Comparison of ENCODE assay signal across 9 cellular contexts in the genomic region with DNA sequence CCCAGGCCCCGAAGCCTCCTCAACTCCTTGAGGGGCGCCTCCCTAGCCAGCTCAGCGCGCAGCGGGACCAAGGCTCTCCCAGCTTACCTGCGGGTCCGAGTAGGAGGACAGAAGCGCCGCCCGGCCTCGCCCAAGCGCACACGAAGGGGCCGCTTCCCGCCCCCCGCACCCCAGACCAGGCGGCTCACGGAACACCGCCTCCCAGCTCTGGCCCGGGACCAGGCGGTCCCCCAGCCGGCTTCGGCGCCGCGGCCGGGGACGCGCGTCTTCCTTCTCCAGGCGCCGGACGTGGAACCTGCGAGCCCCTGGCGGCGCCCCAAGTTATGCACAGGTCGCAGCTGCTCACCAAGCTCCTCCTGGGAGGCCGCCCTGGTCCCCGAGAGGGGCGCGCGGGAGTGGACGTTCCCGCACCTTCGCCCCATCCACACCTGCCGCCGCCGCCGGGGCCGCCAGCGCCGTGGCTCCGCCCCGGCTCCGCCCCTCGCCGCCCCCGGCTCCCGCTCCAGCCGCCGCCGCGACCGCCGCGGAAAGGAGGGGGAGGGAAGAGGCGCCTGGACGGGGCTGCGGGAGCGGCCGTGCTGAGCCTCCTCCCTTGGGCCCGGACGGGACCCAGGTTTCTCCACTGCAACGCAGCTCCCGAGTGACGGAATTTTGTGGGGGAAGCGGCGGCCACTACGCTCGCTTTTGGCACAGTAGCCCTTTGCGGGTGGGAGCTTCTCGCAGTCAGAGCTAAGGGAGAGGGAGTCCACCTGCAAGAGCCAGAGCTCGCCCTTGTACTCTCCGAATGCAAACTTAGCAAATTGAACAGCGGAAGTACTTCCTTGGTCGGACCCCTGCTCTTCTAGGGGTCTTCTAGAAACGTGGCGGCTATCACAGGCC.
A peak's percentile ranks its signal among the peaks of the same experiment; 100 is the strongest.
DNase-seq lines count a peak whose midpoint lies in the region; ATAC-seq, FAIRE-seq and TF ChIP-seq lines count a peak whose summit lies in the region.
"Had no signal": no experiment of that assay in that cellular context is flagged by ENCODE, and none has a peak within 500 bp of the region (broad histone marks: within the 10 kb centered on the region; RNA-seq: fewer than 3 reads in every experiment).

No MANE protein-coding gene starts in this region.

- peak; percentile 80 for DNase-seq in AG08395 (ENCODE audit: low spot score)
- DNase-seq in activated CD4-positive, alpha-beta memory T cell treated with anti-CD3 and anti-CD28 coated beads, Interleukin-2, amount 10 ng/mL, durations not matched to agents 7 days and 5 days, result peak; percentile 47
- DNase-seq in H1 (ENCODE audit: low read depth in 1 of 2, low spot score in 2 of 2), result peak in 1 of 2 experiments; percentile 79
- DNase-seq in mesothelial cell of epicardium (ENCODE audit: low spot score in 2 of 2, unreplicated experiment in 2 of 2), result peak; percentile 59 to 80
- no peak for DNase-seq in D721Med (ENCODE audit: insufficient read length, low spot score)

- TF ChIP-seq CTCF in H1 (IDR thresholded peaks at IDR 0.05; ENCODE audit: control extremely low read depth in 1 of 3, insufficient read depth in 1 of 3, low read depth in 1 of 3, low read length in 3 of 3) (peak in 2 of 3 experiments; percentile 18 to 21; a peak in 2 of 4 replicates), mesothelial cell of epicardium (IDR thresholded peaks at IDR 0.05; ENCODE audit: unreplicated experiment) (no peak), D721Med (IDR thresholded peaks at IDR 0.05; ENCODE audit: insufficient read depth, missing control alignments) (no peak)

- no peaks in the 10 kb centered on the region for H3K36me3 ChIP-seq in HUES6 (ENCODE audit: control insufficient read depth, insufficient read depth, low read length)
- no peaks in the 10 kb centered on the region for H3K36me3 ChIP-seq in H1 (ENCODE audit: control insufficient read depth in 2 of 4, insufficient read depth in 4 of 4, low read length in 3 of 4)

- FAIRE-seq in H1 (lab: Jason Lieb, UNC), result no peak
- no peak for FAIRE-seq in D721Med (lab: Jason Lieb, UNC)
- FAIRE-seq: islet of Langerhans had no signal

- H3K27me3 Mint-ChIP-seq in activated CD4-positive, alpha-beta memory T cell treated with anti-CD3 and anti-CD28 coated beads, Interleukin-2, amount 10 ng/mL, durations not matched to agents 7 days and 5 days, result peaks cover 59% of the 10 kb centered on the region
- peaks cover 24% of the 10 kb centered on the region for H3K27me3 Mint-ChIP-seq in mesothelial cell of epicardium (ENCODE audit: low read depth)
- peaks cover 50% of the 10 kb centered on the region for H3K27me3 Mint-ChIP-seq in stimulated activated memory B cell treated with anti-CD40 and anti-IgM and Interleukin-4, amounts not matched to agents 10 μg/mL and 1 μg/mL and 100 μg/mL, for 72 hours

- H3K14ac ChIP-seq in H1 (ENCODE audit: insufficient read length), result no peak overlapping the region

- H3K36me3 Mint-ChIP-seq in activated CD4-positive, alpha-beta memory T cell treated with anti-CD3 and anti-CD28 coated beads, Interleukin-2, amount 10 ng/mL, durations not matched to agents 7 days and 5 days (ENCODE audit: low read depth), result no peaks in the 10 kb centered on the region
- no peaks in the 10 kb centered on the region for H3K36me3 Mint-ChIP-seq in mesothelial cell of epicardium
- H3K36me3 Mint-ChIP-seq in stimulated activated memory B cell treated with anti-CD40 and anti-IgM and Interleukin-4, amounts not matched to agents 10 μg/mL and 1 μg/mL and 100 μg/mL, for 72 hours, result no peaks in the 10 kb centered on the region

- no peak overlapping the region for H2BK15ac ChIP-seq in H1 (ENCODE audit: low read length)

- H3K9me3 Mint-ChIP-seq in activated CD4-positive, alpha-beta memory T cell treated with anti-CD3 and anti-CD28 coated beads, Interleukin-2, amount 10 ng/mL, durations not matched to agents 7 days and 5 days, result no peaks in the 10 kb centered on the region
- no peaks in the 10 kb centered on the region for H3K9me3 Mint-ChIP-seq in mesothelial cell of epicardium
- no peaks in the 10 kb centered on the region for H3K9me3 Mint-ChIP-seq in stimulated activated memory B cell treated with anti-CD40 and anti-IgM and Interleukin-4, amounts not matched to agents 10 μg/mL and 1 μg/mL and 100 μg/mL, for 72 hours

- H3K23ac ChIP-seq in H1 (ENCODE audit: insufficient read length), result no peak overlapping the region

- 3% methylated on average over 21 of the region's 88 CpGs; no CpG with 5 or more reads in 1 of the 2 experiments for WGBS in H1 (ENCODE audit: extremely low coverage in 1 of 2, insufficient coverage in 1 of 2, insufficient read length in 1 of 2, insufficient replicate concordance in 2 of 2, low coverage in 1 of 2, low lambda C conversion rate in 2 of 2, missing lambda C conversion rate in 1 of 2), 2 experiments

- H2AK5ac ChIP-seq in H1 (ENCODE audit: low read depth, low read length), result no peak overlapping the region

- H3K79me1 ChIP-seq in H1 (ENCODE audit: low read depth, low read length), result no peaks in the 10 kb centered on the region

- peak overlapping the region; percentile 52 for H4K5ac ChIP-seq in H1 (ENCODE audit: insufficient read length, low read depth, low read length)

- peaks cover 0 to 17% of the 10 kb centered on the region in 2 experiments; a peak in 2 of 4 replicates for H3K79me2 ChIP-seq in H1 (ENCODE audit: control insufficient read depth in 1 of 2, insufficient read depth in 2 of 2, low read length in 2 of 2)

- H3K23me2 ChIP-seq in H1 (ENCODE audit: low read depth, low read length), result peaks cover 13% of the 10 kb centered on the region

- H3K27ac ChIP-seq in HUES6 (ENCODE audit: low read depth, low read length) (peak overlapping the region; percentile 71; the same call in 1 of the 2 replicates), H1 (ENCODE audit: low read depth, low read length) (no peak overlapping the region)

- H3K18ac ChIP-seq in H1 (ENCODE audit: extremely low read depth, low read length), result peak overlapping the region; percentile 94

- H3K4me3 Mint-ChIP-seq in activated CD4-positive, alpha-beta memory T cell treated with anti-CD3 and anti-CD28 coated beads, Interleukin-2, amount 10 ng/mL, durations not matched to agents 7 days and 5 days, result peak overlapping the region; percentile 83
- peak overlapping the region; percentile 96 for H3K4me3 Mint-ChIP-seq in mesothelial cell of epicardium
- H3K4me3 Mint-ChIP-seq in stimulated activated memory B cell treated with anti-CD40 and anti-IgM and Interleukin-4, amounts not matched to agents 10 μg/mL and 1 μg/mL and 100 μg/mL, for 72 hours, result peak overlapping the region; percentile 73

- CTCF ChIA-PET in activated CD4-positive, alpha-beta memory T cell treated with anti-CD3 and anti-CD28 coated beads, Interleukin-2, amount 10 ng/mL, durations not matched to agents 7 days and 5 days (lab: Charles Lee), result interaction anchor here (0.7 to 1.7 kb wide), 14 partner anchors 9 to 307 kb away, joined by 3 to 11 read pairs (median 3); no protein-coding TSS in a partner anchor
- CTCF ChIA-PET in H1 (lab: Charles Lee; ENCODE audit: partially characterized antibody), result interaction anchor here (0.6 to 2.1 kb wide), 10 partner anchors 16 to 449 kb away, joined by 3 to 9 read pairs (median 3); a partner anchor contains a TSS

- no peak overlapping the region for H2BK20ac ChIP-seq in H1 (ENCODE audit: low read length)

- peak overlapping the region; percentile 2 for H4K91ac ChIP-seq in H1 (replicated peaks; ENCODE audit: insufficient read length, low read length)

- peak overlapping the region; percentile 61 to 78 for H3K4me2 ChIP-seq in H1 (ENCODE audit: insufficient read depth in 1 of 2, low read depth in 2 of 2, low read length in 2 of 2)

- peak overlapping the region; percentile 86 for H3K56ac ChIP-seq in H1 (replicated peaks; ENCODE audit: insufficient read length, low read depth, low read length)

- peak overlapping the region; percentile 78 for H3K9ac ChIP-seq in HUES6 (ENCODE audit: low read length)
- H3K9ac ChIP-seq in H1 (replicated peaks in 1 of 4; ENCODE audit: extremely low read depth in 1 of 4, low read depth in 3 of 4, low read length in 3 of 4), result peak overlapping the region; percentile 14 to 69 (median 52); a peak in 4 of 7 replicates

- H2BK12ac ChIP-seq in H1 (ENCODE audit: low read depth, low read length), result no peak overlapping the region

- H2AFZ ChIP-seq in H1 (ENCODE audit: low read length), result peak overlapping the region; percentile 90

- H4K8ac ChIP-seq in H1 (ENCODE audit: extremely low read depth, insufficient read depth, low read length), result peak overlapping the region; percentile 62

- H3K9me3 ChIP-seq in HUES6 (ENCODE audit: control insufficient read depth, insufficient read depth, low read depth, low read length) (no peaks in the 10 kb centered on the region), H1 (ENCODE audit: insufficient read depth in 2 of 2, low read depth in 1 of 2, low read length in 1 of 2) (no peaks in the 10 kb centered on the region)

- no peak overlapping the region for H2BK120ac ChIP-seq in H1 (replicated peaks; ENCODE audit: low read depth, low read length)

- H4K20me1 ChIP-seq in H1 (replicated peaks in 1 of 2; ENCODE audit: control insufficient read depth in 1 of 2, insufficient read depth in 2 of 2, low read length in 2 of 2), result no peaks in the 10 kb centered on the region

- peaks cover 10% of the 10 kb centered on the region for H3K4me1 ChIP-seq in HUES6 (ENCODE audit: control insufficient read depth, insufficient read depth, low read length)
- peaks cover 0 to 8% (median 1%) of the 10 kb centered on the region in 4 experiments; a peak in 2 of 7 replicates for H3K4me1 ChIP-seq in H1 (replicated peaks in 1 of 4; ENCODE audit: control insufficient read depth in 3 of 4, insufficient read depth in 4 of 4, low read length in 3 of 4)

- H3K4me1 Mint-ChIP-seq in activated CD4-positive, alpha-beta memory T cell treated with anti-CD3 and anti-CD28 coated beads, Interleukin-2, amount 10 ng/mL, durations not matched to agents 7 days and 5 days, result peaks cover 10% of the 10 kb centered on the region
- H3K4me1 Mint-ChIP-seq in mesothelial cell of epicardium, result peaks cover 42% of the 10 kb centered on the region
- peaks cover 14% of the 10 kb centered on the region for H3K4me1 Mint-ChIP-seq in stimulated activated memory B cell treated with anti-CD40 and anti-IgM and Interleukin-4, amounts not matched to agents 10 μg/mL and 1 μg/mL and 100 μg/mL, for 72 hours

- peak overlapping the region; percentile 40; the same call in 1 of the 2 replicates for H2BK5ac ChIP-seq in H1 (ENCODE audit: low read depth, low read length)

- POLR2A ChIA-PET in activated CD4-positive, alpha-beta memory T cell treated with anti-CD3 and anti-CD28 coated beads, Interleukin-2, amount 10 ng/mL, durations not matched to agents 7 days and 5 days (lab: Charles Lee), result interaction anchor here (1.0 to 2.0 kb wide), 3 partner anchors 9 to 18 kb away, joined by 3 to 16 read pairs (median 4); no protein-coding TSS in a partner anchor
- POLR2A ChIA-PET in H1 (lab: Charles Lee; ENCODE audit: partially characterized antibody), result interaction anchor here (0.8 to 1.5 kb wide), 5 partner anchors 8 to 40 kb away, joined by 3 to 8 read pairs (median 4); no protein-coding TSS in a partner anchor

- TF ChIP-seq RAD21 in H1 (IDR thresholded peaks at IDR 0.05 in 1 of 2, conservative IDR thresholded peaks at IDR 0.05 in 1 of 2; ENCODE audit: low read depth in 2 of 2, low read length in 2 of 2), result peak; percentile 23 to 41; a peak in 3 of 4 replicates

- no peak for TF ChIP-seq EP300 in H1 (IDR thresholded peaks at IDR 0.05; ENCODE audit: borderline replicate concordance in 1 of 2, low read depth in 2 of 2, low read length in 2 of 2)

- no peak overlapping the region for H3K27ac Mint-ChIP-seq in activated CD4-positive, alpha-beta memory T cell treated with anti-CD3 and anti-CD28 coated beads, Interleukin-2, amount 10 ng/mL, durations not matched to agents 7 days and 5 days
- H3K27ac Mint-ChIP-seq in mesothelial cell of epicardium, result peak overlapping the region; percentile 94
- H3K27ac Mint-ChIP-seq in stimulated activated memory B cell treated with anti-CD40 and anti-IgM and Interleukin-4, amounts not matched to agents 10 μg/mL and 1 μg/mL and 100 μg/mL, for 72 hours, result no peak overlapping the region

- no peak overlapping the region for H3K4ac ChIP-seq in H1 (replicated peaks; ENCODE audit: insufficient read length, low read depth, low read length)

- TF ChIP-seq POLR2A in H1 (IDR thresholded peaks at IDR 0.05; ENCODE audit: control extremely low read depth in 1 of 2, low read depth in 2 of 2, low read length in 2 of 2), result peak in 1 of 2 experiments; percentile 31; a peak in 2 of 3 replicates

- ATAC-seq in GM19395 (IDR thresholded peaks at IDR 0.05; ENCODE audit: unreplicated experiment), result peak; percentile 69
- ATAC-seq in stimulated activated memory B cell treated with anti-CD40 and anti-IgM and Interleukin-4, amounts not matched to agents 10 μg/mL and 1 μg/mL and 100 μg/mL, for 72 hours, result peak; percentile 64

- H3K4me3 ChIP-seq in HUES6 (ENCODE audit: low read depth, low read length) (peak overlapping the region; percentile 91), H1 (ENCODE audit: extremely low read depth in 1 of 4, insufficient read depth in 2 of 4, low read depth in 3 of 4, low read length in 4 of 4) (peak overlapping the region; percentile 46 to 90 (median 84))

- H3K27me3 ChIP-seq in HUES6 (ENCODE audit: control insufficient read depth, insufficient read depth, low read length) (peaks cover 28% of the 10 kb centered on the region), H1 (replicated peaks in 1 of 4; ENCODE audit: control insufficient read depth in 3 of 4, extremely low read depth in 1 of 4, insufficient read depth in 3 of 4, low read length in 3 of 4) (peaks cover 0 to 20% (median 9%) of the 10 kb centered on the region in 4 experiments; a peak in 3 of 7 replicates)

Comparison
In these comparisons a context has a peak if more than half of its experiments do, and no peak if none do; other contexts are left out.
1. CTCF ChIP-seq: peak in H1 (2 of 3); none in mesothelial cell of epicardium (single experiment) and D721Med (single experiment).
2. Peak in every context shown above with its lines, with median percentiles within 50 percentile points of each other: H3K4me3 Mint-ChIP-seq.